In genomic region chr9:71760901-71761300, GRCh38 we compare ENCODE assay signal across 1 cellular context.
TF ChIP-seq lines count a peak whose summit lies in the region.

No MANE protein-coding gene starts in this region.

TF ChIP-seq in HepG2, 621 proteins besides CTCF, POLR2A, EP300 and RAD21 (continued from another document and continues in another):
- TF ChIP-seq BCLAF1 (IDR thresholded peaks at IDR 0.05), result no peak
- no peak for TF ChIP-seq ZBTB39 (CRISPR knock-in tag; IDR thresholded peaks at IDR 0.05)
- no peak for TF ChIP-seq ZNF878 (CRISPR knock-in tag; IDR thresholded peaks at IDR 0.05)
- TF ChIP-seq HOMEZ (CRISPR knock-in tag; IDR thresholded peaks at IDR 0.05; ENCODE audit: low read depth), result no peak
- TF ChIP-seq NFYB (CRISPR knock-in tag; IDR thresholded peaks at IDR 0.05), result no peak
- TF ChIP-seq AFF4 (CRISPR knock-in tag; IDR thresholded peaks at IDR 0.05), result no peak
- TF ChIP-seq E2F1 (CRISPR knock-in tag; IDR thresholded peaks at IDR 0.05), result no peak
- no peak for TF ChIP-seq ZSCAN29 (CRISPR knock-in tag; conservative IDR thresholded peaks at IDR 0.05)
- no peak for TF ChIP-seq POGZ (CRISPR knock-in tag; IDR thresholded peaks at IDR 0.05)
- no peak for TF ChIP-seq ZNF329 (CRISPR knock-in tag; IDR thresholded peaks at IDR 0.05; ENCODE audit: low read depth)
- no peak for TF ChIP-seq ZNF839 (CRISPR knock-in tag; IDR thresholded peaks at IDR 0.05; ENCODE audit: borderline replicate concordance)
- TF ChIP-seq TGIF2 (CRISPR knock-in tag; IDR thresholded peaks at IDR 0.05), result 0 out of 2 replicates have a peak, but pooled peaks have one; percentile 35
- TF ChIP-seq ZNF10 (CRISPR knock-in tag; IDR thresholded peaks at IDR 0.05; ENCODE audit: borderline replicate concordance, low read depth), result no peak
- no peak for TF ChIP-seq KMT2B (CRISPR knock-in tag; IDR thresholded peaks at IDR 0.05)
- no peak for TF ChIP-seq SAFB2 (CRISPR knock-in tag; IDR thresholded peaks at IDR 0.05; ENCODE audit: borderline replicate concordance, low read depth)
- TF ChIP-seq TFDP1 (CRISPR knock-in tag; IDR thresholded peaks at IDR 0.05; ENCODE audit: borderline replicate concordance), result no peak
- peak; percentile 59; the same call in 1 of the 2 replicates for TF ChIP-seq ZBTB38 (CRISPR knock-in tag; IDR thresholded peaks at IDR 0.05)
- TF ChIP-seq FOXO1 (CRISPR knock-in tag; IDR thresholded peaks at IDR 0.05), result no peak
- no peak for TF ChIP-seq ZMYM3 (CRISPR knock-in tag; IDR thresholded peaks at IDR 0.05)
- no peak for TF ChIP-seq CHCHD3 (CRISPR knock-in tag; IDR thresholded peaks at IDR 0.05)
- TF ChIP-seq FOSL2 (CRISPR knock-in tag; IDR thresholded peaks at IDR 0.05), result 0 out of 2 replicates have a peak, but pooled peaks have one; percentile 35
- TF ChIP-seq ZNF264 (CRISPR knock-in tag; IDR thresholded peaks at IDR 0.05), result no peak
- no peak for TF ChIP-seq ZNF205 (CRISPR knock-in tag; IDR thresholded peaks at IDR 0.05)
- TF ChIP-seq SIN3B (IDR thresholded peaks at IDR 0.05; ENCODE audit: low read length), result no peak
- TF ChIP-seq KLF9 (CRISPR knock-in tag; IDR thresholded peaks at IDR 0.05; ENCODE audit: low read depth), result no peak
- TF ChIP-seq ARID5B (CRISPR knock-in tag; IDR thresholded peaks at IDR 0.05), result 0 out of 2 replicates have a peak, but pooled peaks have one; percentile 14
- TF ChIP-seq MATR3 (CRISPR knock-in tag; IDR thresholded peaks at IDR 0.05), result no peak
- TF ChIP-seq ZNF275 (CRISPR knock-in tag; IDR thresholded peaks at IDR 0.05; ENCODE audit: borderline replicate concordance), result no peak
- TF ChIP-seq MIXL1 (CRISPR knock-in tag; IDR thresholded peaks at IDR 0.05), result peak; percentile 61; the same call in 1 of the 2 replicates
- no peak for TF ChIP-seq ZSCAN12 (CRISPR knock-in tag; IDR thresholded peaks at IDR 0.05)
- TF ChIP-seq ZBTB33 (CRISPR knock-in tag; IDR thresholded peaks at IDR 0.05), result 0 out of 2 replicates have a peak, but pooled peaks have one; percentile 33
- no peak for TF ChIP-seq MAFK (conservative IDR thresholded peaks at IDR 0.05 in 1 of 2, IDR thresholded peaks at IDR 0.05 in 1 of 2; ENCODE audit: low read length in 2 of 2)
- no peak for TF ChIP-seq SNAPC2 (CRISPR knock-in tag; IDR thresholded peaks at IDR 0.05)
- no peak for TF ChIP-seq RXRA (CRISPR knock-in tag; IDR thresholded peaks at IDR 0.05)
